17 cellular contexts compared by ENCODE assay signal in the genomic region with DNA sequence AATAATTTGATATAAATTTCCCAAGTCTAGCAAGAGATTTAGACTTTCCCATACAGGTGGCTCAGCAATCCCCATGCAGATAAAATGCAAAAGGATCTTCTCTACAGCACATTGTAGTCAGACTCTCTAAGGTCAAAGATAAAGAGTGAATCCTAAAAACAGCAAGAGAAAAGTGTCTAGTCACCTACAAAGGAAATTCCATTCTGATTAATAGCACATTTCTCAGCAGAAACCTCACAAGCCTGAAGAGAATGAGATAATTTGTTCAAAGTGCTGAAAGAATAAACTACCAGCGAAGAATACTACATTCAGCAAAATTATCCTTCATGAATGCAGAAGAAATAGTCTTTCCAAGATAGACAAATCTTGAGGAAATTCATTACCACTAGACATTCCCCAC.
"Had no signal": no experiment of that assay in that cellular context is flagged by ENCODE, and none has a peak within 500 bp of the region (broad histone marks: within the 10 kb centered on the region; RNA-seq: fewer than 3 reads in every experiment).

No MANE protein-coding gene starts in this region.

- H3K9me3 ChIP-seq: uterus had no signal

- H3K27ac ChIP-seq: left lung, tibial artery, uterus had no signal

- H3K4me1 ChIP-seq: left lung, uterus had no signal

- DNase-seq: activated CD4-positive, alpha-beta memory T cell treated with anti-CD3 and anti-CD28 coated beads, Interleukin-2, amount 10 ng/mL, durations not matched to agents 7 days and 5 days; activated CD4-positive, alpha-beta T cell treated with anti-CD3 and anti-CD28 coated beads for 1 hour; activated CD8-positive, alpha-beta memory T cell treated with anti-CD3 and anti-CD28 coated beads, Interleukin-2, amount 50 U/mL, for 4 hours; activated naive CD4-positive, alpha-beta T cell; activated T-cell treated with anti-CD3 and anti-CD28 coated beads, Interleukin-2, amount 50 U/mL, for 72 hours; central memory CD4-positive, alpha-beta T cell; cortex of kidney; effector CD8-positive, alpha-beta T cell; erythroblast; glutamatergic neuron; left lung; occipital lobe; right cardiac atrium; tibial artery; uterus had no signal

- H3K36me3 ChIP-seq: left lung, tibial artery, uterus had no signal

- ATAC-seq: activated T-cell treated with anti-CD3 and anti-CD28 coated beads, Interleukin-2, amount 50 U/mL, for 72 hours; left lung; right cardiac atrium; stimulated activated effector memory CD8-positive, alpha-beta T cell treated with anti-CD3 and anti-CD28 coated beads, Interleukin-12 subunit alpha, Interleukin-12 subunit beta, amount 100 ng/mL, for 72 hours had no signal

- H3K4me2 ChIP-seq: smooth muscle cell had no signal

- H3K27me3 ChIP-seq: left lung, tibial artery, uterus had no signal

- H3K4me3 ChIP-seq: left lung, smooth muscle cell, tibial artery, uterus had no signal
